In the genomic region with DNA sequence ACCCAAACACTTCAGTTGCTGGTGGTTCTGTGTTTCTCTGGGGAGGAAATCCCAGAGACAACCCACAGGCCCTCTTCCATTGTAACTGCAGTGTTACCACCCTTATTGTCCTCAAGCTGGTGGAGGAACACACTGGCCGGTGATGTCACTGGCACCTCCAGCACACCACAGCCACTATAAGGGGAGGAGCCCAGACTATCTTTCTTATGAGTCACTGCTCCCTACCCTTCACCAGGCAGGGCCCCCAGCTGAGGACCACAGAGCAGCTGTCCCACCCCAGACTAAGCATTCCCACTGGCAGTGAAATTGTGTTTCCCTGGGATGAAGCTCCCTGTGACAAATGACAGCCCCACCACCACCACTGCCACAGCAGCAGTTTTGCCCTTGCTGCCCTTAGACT, we compare ENCODE assay signal across 22 cellular contexts.
DNase-seq lines count a peak whose midpoint lies in the region; TF ChIP-seq lines count a peak whose summit lies in the region.
"Had no signal": no experiment of that assay in that cellular context is flagged by ENCODE, and none has a peak within 500 bp of the region (broad histone marks: within the 10 kb centered on the region; RNA-seq: fewer than 3 reads in every experiment).

No MANE protein-coding gene starts in this region.

- H3K4me1 Mint-ChIP-seq in progenitor cell of endocrine pancreas (ENCODE audit: low read depth): no peaks in the 10 kb centered on the region
- H3K4me1 Mint-ChIP-seq: CD14-positive monocyte; CD8-positive, alpha-beta memory T cell; T-cell had no signal

- H3K36me3 Mint-ChIP-seq in progenitor cell of endocrine pancreas (ENCODE audit: insufficient read depth): no peaks in the 10 kb centered on the region
- H3K36me3 Mint-ChIP-seq: CD14-positive monocyte; CD8-positive, alpha-beta memory T cell; T-cell had no signal

- intact Hi-C loops in esophagus squamous epithelium (cut with DNase I): no loop called here

- no peak overlapping the region for H3K4me3 Mint-ChIP-seq in progenitor cell of endocrine pancreas (ENCODE audit: low read depth)
- H3K4me3 Mint-ChIP-seq: CD14-positive monocyte; CD8-positive, alpha-beta memory T cell; T-cell had no signal

- H3K9me3 Mint-ChIP-seq in progenitor cell of endocrine pancreas (ENCODE audit: low read depth): peaks cover 36% of the 10 kb centered on the region

- no peaks in the 10 kb centered on the region for H3K27me3 Mint-ChIP-seq in progenitor cell of endocrine pancreas

- no peak overlapping the region for H3K27ac Mint-ChIP-seq in progenitor cell of endocrine pancreas
- H3K27ac Mint-ChIP-seq: CD8-positive, alpha-beta memory T cell; T-cell had no signal

- 50% methylated on average over 1 of the region's 1 CpG; no CpG with 5 or more reads in 1 of the 2 donors for WGBS in esophagus squamous epithelium, 2 donors

- H3K27ac ChIP-seq in esophagus squamous epithelium: no peak overlapping the region
- H3K27ac ChIP-seq: 22Rv1, SJSA1 had no signal

- no peak for TF ChIP-seq POLR2A in esophagus squamous epithelium (IDR thresholded peaks at IDR 0.05)

- H3K9me3 ChIP-seq in esophagus squamous epithelium: no peaks in the 10 kb centered on the region
- H3K9me3 ChIP-seq: BE2C, SJSA1 had no signal

- no peaks in the 10 kb centered on the region for H3K36me3 ChIP-seq in esophagus squamous epithelium
- H3K36me3 ChIP-seq: BE2C, SJSA1 had no signal

- DNase-seq in A172 (ENCODE audit: low spot score) (peak; percentile 33), M059J (ENCODE audit: low read depth) (peak; percentile 60), SW480 (ENCODE audit: low spot score) (peak; percentile 10), kidney tubule cell (ENCODE audit: low spot score) (peak; percentile 6), esophagus squamous epithelium (lab: John Stamatoyannopoulos, UW) (no peak), epidermal melanocyte (ENCODE audit: insufficient read length, low spot score) (no peak), RKO (ENCODE audit: low spot score) (no peak), progenitor cell of endocrine pancreas (ENCODE audit: low spot score, unreplicated experiment) (no peak)
- DNase-seq: ACHN; CD8-positive, alpha-beta memory T cell; DMS153; DND-41; NCI-H1105; NCI-H1436 treated with DMSO at 0.1 percent for 48 hours; NCI-H187 treated with DMSO at 0.1 percent for 48 hours; NCI-H446; NCI-H526; T-cell had no signal

- no peaks in the 10 kb centered on the region for H3K4me1 ChIP-seq in esophagus squamous epithelium
- H3K4me1 ChIP-seq: BE2C, SJSA1 had no signal

- H3K27me3 ChIP-seq in esophagus squamous epithelium: no peaks in the 10 kb centered on the region
- H3K27me3 ChIP-seq: BE2C, SJSA1 had no signal

- TF ChIP-seq CTCF in esophagus squamous epithelium (IDR thresholded peaks at IDR 0.05): no peak
- TF ChIP-seq CTCF in progenitor cell of endocrine pancreas (IDR thresholded peaks at IDR 0.05; ENCODE audit: unreplicated experiment): no peak

- H3K4me3 ChIP-seq in esophagus squamous epithelium: no peak overlapping the region
- H3K4me3 ChIP-seq: SJSA1 had no signal

Comparison
In these comparisons a context has a peak if more than half of its experiments do, and no peak if none do; other contexts are left out.
1. DNase-seq: peak in A172 (single experiment), M059J (single experiment), SW480 (single experiment) and kidney tubule cell (single experiment); none in esophagus squamous epithelium (single experiment), epidermal melanocyte (single experiment), RKO (single experiment) and progenitor cell of endocrine pancreas (single experiment).